13 cellular contexts compared by ENCODE assay signal in genomic region chr3:12948371-12948770, GRCh38.
DNase-seq lines count a peak whose midpoint lies in the region; ATAC-seq and TF ChIP-seq lines count a peak whose summit lies in the region.
"Had no signal": no experiment of that assay in that cellular context is flagged by ENCODE, and none has a peak within 500 bp of the region (broad histone marks: within the 10 kb centered on the region; RNA-seq: fewer than 3 reads in every experiment).

No MANE protein-coding gene starts in this region.

- no peak for TF ChIP-seq EP300 in ovary (IDR thresholded peaks at IDR 0.05)

- 64 to 77% (median 73%) methylated on average over 7 of the region's 7 CpGs for WGBS in ovary, 3 donors

- TF ChIP-seq CTCF in fibroblast of the aortic adventitia (IDR thresholded peaks at IDR 0.05; ENCODE audit: insufficient read depth, low read length) (no peak), ovary (IDR thresholded peaks at IDR 0.05) (no peak)

- no peaks in the 10 kb centered on the region for H3K9me3 Mint-ChIP-seq in activated T-cell treated with anti-CD3 and anti-CD28 coated beads, Interleukin-2, amount 50 U/mL, for 24 hours
- H3K9me3 Mint-ChIP-seq in activated naive CD8-positive, alpha-beta T cell (ENCODE audit: low read depth): no peaks in the 10 kb centered on the region
- H3K9me3 Mint-ChIP-seq: T-helper 2 cell treated with Interferon-gamma antibody and Interleukin-4, amounts not matched to agents 5 μg/mL and 100 μg/mL, for 36 hours had no signal

- H3K27ac ChIP-seq in substantia nigra (ENCODE audit: low read depth, low read length, poor library complexity, severe bottlenecking) (peak overlapping the region; percentile 98), ovary (no peak overlapping the region)
- H3K27ac ChIP-seq: right lobe of liver had no signal

- intact Hi-C loops in ovary (cut with DNase I): no loop called here

- peaks cover 55% of the 10 kb centered on the region for H3K4me1 Mint-ChIP-seq in activated T-cell treated with anti-CD3 and anti-CD28 coated beads, Interleukin-2, amount 50 U/mL, for 24 hours (ENCODE audit: low read depth)
- peaks cover 45% of the 10 kb centered on the region for H3K4me1 Mint-ChIP-seq in activated naive CD8-positive, alpha-beta T cell (ENCODE audit: low read depth)

- H3K27ac Mint-ChIP-seq in activated T-cell treated with anti-CD3 and anti-CD28 coated beads, Interleukin-2, amount 50 U/mL, for 24 hours: peak overlapping the region; percentile 95
- peak overlapping the region; percentile 41 for H3K27ac Mint-ChIP-seq in activated naive CD8-positive, alpha-beta T cell

- peaks cover 39% of the 10 kb centered on the region for H3K4me1 ChIP-seq in ovary (ENCODE audit: insufficient read depth)

- H3K27me3 ChIP-seq in ovary: no peaks in the 10 kb centered on the region
- H3K27me3 ChIP-seq: heart right ventricle, right lobe of liver had no signal

- H3K4me3 ChIP-seq in fibroblast of the aortic adventitia (ENCODE audit: low read depth, low read length): no peak overlapping the region
- H3K4me3 ChIP-seq in ovary: no peak overlapping the region
- H3K4me3 ChIP-seq: heart right ventricle, right lobe of liver had no signal

- no peaks in the 10 kb centered on the region for H3K9me3 ChIP-seq in ovary
- H3K9me3 ChIP-seq: heart right ventricle, right lobe of liver had no signal

- no peak for ATAC-seq in HG02885 (IDR thresholded peaks at IDR 0.05; ENCODE audit: poor library complexity, unreplicated experiment)

- H3K36me3 ChIP-seq in ovary: no peaks in the 10 kb centered on the region
- H3K36me3 ChIP-seq: right lobe of liver had no signal

- DNase-seq in activated T-cell treated with anti-CD3 and anti-CD28 coated beads, Interleukin-2, amount 50 U/mL, for 24 hours: no peak
- DNase-seq in activated T-cell treated with anti-CD3 and anti-CD28 coated beads, Interleukin-2, amount 50 U/mL, for 1 hour: no peak
- peak; percentile 21 for DNase-seq in fibroblast of the aortic adventitia (ENCODE audit: low read depth)
- no peak for DNase-seq in substantia nigra (lab: John Stamatoyannopoulos, UW)
- DNase-seq in activated T-cell treated with anti-CD3 and anti-CD28 coated beads for 4 hours: no peak
- no peak for DNase-seq in ovary
- DNase-seq: DND-41, NCI-H2081, right lobe of liver had no signal

- no peak for TF ChIP-seq POLR2A in ovary (IDR thresholded peaks at IDR 0.05)

- H3K36me3 Mint-ChIP-seq in activated T-cell treated with anti-CD3 and anti-CD28 coated beads, Interleukin-2, amount 50 U/mL, for 24 hours (ENCODE audit: low read depth): no peaks in the 10 kb centered on the region
- H3K36me3 Mint-ChIP-seq in activated naive CD8-positive, alpha-beta T cell: no peaks in the 10 kb centered on the region

- H3K27me3 Mint-ChIP-seq in activated T-cell treated with anti-CD3 and anti-CD28 coated beads, Interleukin-2, amount 50 U/mL, for 24 hours: no peaks in the 10 kb centered on the region
- no peaks in the 10 kb centered on the region for H3K27me3 Mint-ChIP-seq in activated naive CD8-positive, alpha-beta T cell

- no peak overlapping the region for H3K4me3 Mint-ChIP-seq in activated T-cell treated with anti-CD3 and anti-CD28 coated beads, Interleukin-2, amount 50 U/mL, for 24 hours
- H3K4me3 Mint-ChIP-seq in activated naive CD8-positive, alpha-beta T cell: no peak overlapping the region
- H3K4me3 Mint-ChIP-seq: T-helper 2 cell treated with Interferon-gamma antibody and Interleukin-4, amounts not matched to agents 5 μg/mL and 100 μg/mL, for 36 hours had no signal
